In genomic region chr12:124567673-124568373, GRCh38 we compare ENCODE assay signal across 8 cellular contexts. TPM values are rescaled to one million over a fixed set of nuclear protein-coding genes. Genes with fewer than 3 reads are reported as not detected.
DNase-seq lines count a peak whose midpoint lies in the region; ATAC-seq, FAIRE-seq and TF ChIP-seq lines count a peak whose summit lies in the region.

No MANE protein-coding gene starts in this region.

- H3K27ac Mint-ChIP-seq in mesothelial cell of epicardium, result peak overlapping the region; percentile 98

- peak overlapping the region; percentile 83 for H3K4me3 Mint-ChIP-seq in mesothelial cell of epicardium

- H3K27me3 Mint-ChIP-seq in mesothelial cell of epicardium (ENCODE audit: low read depth), result no peaks in the 10 kb centered on the region

- H3K4me1 Mint-ChIP-seq in mesothelial cell of epicardium, result peaks cover 33% of the 10 kb centered on the region

- peak; percentile 49 for ATAC-seq in GM19455 (IDR thresholded peaks at IDR 0.05; ENCODE audit: unreplicated experiment)

- DNase-seq in CD1c-positive myeloid dendritic cell (ENCODE audit: extremely low spot score) (peak; percentile 91), HS-5 (ENCODE audit: low read depth) (peak; percentile 44), NOMO-1 treated with dmso at 0.1 percent for 144 hours (lab: John Stamatoyannopoulos, UW; ENCODE audit: unreplicated experiment) (peak; percentile 83), mesothelial cell of epicardium (ENCODE audit: low spot score in 2 of 2, unreplicated experiment in 2 of 2) (peak; percentile 85 to 88)
- DNase-seq in activated CD8-positive, alpha-beta memory T cell treated with anti-CD3 and anti-CD28 coated beads, Interleukin-2, amount 50 U/mL, for 4 hours, result peak; percentile 86
- peak; percentile 53 to 64 for DNase-seq in stimulated activated CD8-positive, alpha-beta memory T cell treated with anti-CD3 and anti-CD28 coated beads, Interleukin-15, amount 100 ng/mL, for 4 hours (ENCODE audit: low read depth in 2 of 2)

- no peaks in the 10 kb centered on the region for H3K9me3 Mint-ChIP-seq in mesothelial cell of epicardium

- no peak for TF ChIP-seq CTCF in mesothelial cell of epicardium (IDR thresholded peaks at IDR 0.05; ENCODE audit: unreplicated experiment)

- peak; percentile 70 for FAIRE-seq in endometrium (lab: Jason Lieb, UNC)

- H3K36me3 Mint-ChIP-seq in mesothelial cell of epicardium, result no peaks in the 10 kb centered on the region

RNA-seq across cellular contexts. Expression of gene NCOR2, which starts 0.4 kb away (rescaled TPM):
- 316 to 336 TPM (median 331 TPM) in 3 replicates for total RNA-seq in mesothelial cell of epicardium

Comparison
In these comparisons a context has a peak if more than half of its experiments do, and no peak if none do; other contexts are left out.
1. Peak in every context shown above with its lines: DNase-seq and ATAC-seq.